In the genomic region with DNA sequence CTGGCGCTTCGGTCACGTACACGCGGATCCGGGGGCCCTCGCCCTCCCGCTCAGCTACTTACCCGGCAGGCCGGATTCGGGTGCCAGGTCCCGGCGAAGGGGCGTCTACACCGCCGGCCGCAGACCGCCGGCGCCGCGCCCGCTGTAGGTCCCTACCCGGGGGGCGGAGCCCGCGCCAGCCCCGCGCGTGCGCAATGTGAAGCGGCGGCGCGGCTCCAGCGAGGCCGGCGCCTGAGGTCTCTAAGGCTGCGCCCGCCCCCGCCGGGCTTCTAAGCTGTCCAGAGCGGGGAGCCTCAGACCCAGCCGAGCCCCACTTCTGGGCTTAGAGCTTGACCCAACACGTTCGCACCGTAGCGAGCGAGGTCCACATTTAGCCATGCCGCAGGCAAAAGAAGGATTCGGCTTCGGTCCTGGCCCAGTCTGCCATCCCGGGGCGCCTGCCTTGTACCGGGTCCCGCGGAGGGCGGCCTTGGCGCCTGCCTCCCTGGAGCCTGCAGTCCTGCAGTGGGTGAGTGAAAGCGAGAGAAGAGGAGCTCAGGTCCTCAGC, we compare ENCODE assay signal across 8 cellular contexts. TPM values are rescaled to one million over a fixed set of nuclear protein-coding genes. Genes with fewer than 3 reads are reported as not detected.
A peak's percentile ranks its signal among the peaks of the same experiment; 100 is the strongest.
DNase-seq lines count a peak whose midpoint lies in the region; ATAC-seq and TF ChIP-seq lines count a peak whose summit lies in the region.

A gene with protein sequence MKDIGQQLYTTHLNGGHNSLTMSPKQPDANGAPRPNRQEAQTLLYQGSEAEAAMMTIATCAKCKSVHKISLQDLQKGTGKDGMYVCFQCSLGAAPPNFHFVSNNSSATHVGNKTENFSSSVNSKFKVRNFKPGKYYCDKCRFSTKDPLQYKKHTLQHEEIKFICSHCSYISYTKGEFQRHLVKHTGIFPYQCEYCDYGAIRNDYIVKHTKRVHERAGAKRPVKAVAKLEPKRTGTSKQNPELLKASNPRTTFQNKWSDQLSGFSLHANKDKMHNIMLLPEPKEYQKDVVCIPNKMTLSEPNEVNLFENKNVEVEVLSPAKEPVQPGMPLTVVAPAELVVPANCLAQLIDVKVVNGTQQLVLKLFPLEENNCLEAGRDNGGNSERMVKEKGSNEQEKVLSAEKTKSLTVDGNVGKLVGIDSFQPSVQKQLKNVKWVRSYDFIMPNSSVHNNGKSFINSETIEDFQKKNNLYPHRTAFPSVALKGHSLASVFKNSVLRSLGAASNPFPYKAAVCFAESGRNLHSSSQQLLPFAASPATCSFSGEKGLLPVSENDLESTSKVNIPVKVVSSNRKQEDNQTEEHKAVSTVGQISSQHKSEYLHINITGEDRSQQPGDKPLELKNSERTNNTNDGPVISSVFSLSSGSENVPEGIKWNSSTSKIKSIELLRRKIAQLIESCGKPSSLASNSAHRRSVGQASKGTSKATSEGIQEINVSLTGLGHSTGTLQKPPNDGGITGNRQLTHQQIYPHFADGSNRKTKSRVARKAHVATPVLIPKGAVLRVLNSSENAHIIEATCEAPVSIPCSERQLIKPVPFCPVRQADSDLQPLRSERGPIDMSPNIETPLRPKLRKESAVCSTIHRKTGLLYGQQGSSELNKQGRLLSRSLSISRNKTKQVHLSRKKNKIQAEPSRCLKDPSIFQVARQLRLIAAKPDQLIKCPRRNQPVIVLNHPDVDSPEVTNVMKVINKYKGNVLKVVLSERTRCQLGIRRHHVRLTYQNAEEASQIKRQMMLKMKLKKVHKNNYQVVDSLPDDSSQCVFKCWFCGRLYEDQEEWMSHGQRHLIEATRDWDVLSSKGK (minus strand): TSS at position 172 of the 547 bp plus-strand sequence. CDS start 11,098 bp downstream, outside the sequence.

- CTCF ChIA-PET in WTC11 (lab: Charles Lee): interaction anchor here (0.6 to 3.9 kb wide), 7 partner anchors 24 to 1457 kb away, joined by 3 to 15 read pairs (median 6); no protein-coding TSS in a partner anchor

- peaks cover 36% of the 10 kb centered on the region for H3K4me1 Mint-ChIP-seq in WTC11

- no peak within 1 kb of the TSS for H3K27ac Mint-ChIP-seq in WTC11

- POLR2A ChIA-PET in WTC11 (lab: Charles Lee): interaction anchor here (0.6 kb wide), 1 partner anchor 52 kb away, joined by 3 read pairs; no protein-coding TSS in a partner anchor

- TF ChIP-seq CTCF in WTC11 (IDR thresholded peaks at IDR 0.05) (no peak), cardiac fibroblast (IDR thresholded peaks at IDR 0.05; ENCODE audit: low read depth, low read length) (no peak)

- in situ Hi-C loops in G401 (cut with HindIII; ENCODE audit: low sequenced_read_pairs): no loop called here

- H3K4me3 ChIP-seq in cardiac fibroblast (replicated peaks in 1 of 2; ENCODE audit: low read depth in 2 of 2, low read length in 2 of 2): peak within 1 kb of the TSS; percentile 52 to 63

- H3K36me3 Mint-ChIP-seq in WTC11: peaks cover 25% of the 10 kb centered on the region

- no peaks in the 10 kb centered on the region for H3K9me3 Mint-ChIP-seq in WTC11

- peak within 1 kb of the TSS; percentile 85 for H3K4me3 Mint-ChIP-seq in WTC11

- ATAC-seq in GM21723 (IDR thresholded peaks at IDR 0.05; ENCODE audit: unreplicated experiment) (peak; percentile 84), WTC11 (peak; percentile 68)

- H3K27me3 Mint-ChIP-seq in WTC11 (ENCODE audit: low read depth): peaks cover 76% of the 10 kb centered on the region

- DNase-seq in G401 (ENCODE audit: low spot score): peak; percentile 65
- DNase-seq in Kasumi-1 (lab: John Stamatoyannopoulos, UW): peak; percentile 28 to 41
- peak; percentile 74 for DNase-seq in WTC11 (ENCODE audit: low spot score)
- peak; percentile 60 to 75 for DNase-seq in cardiac fibroblast (ENCODE audit: low read depth in 2 of 2)
- DNase-seq in iris pigment epithelial cell (ENCODE audit: low read depth): peak; percentile 61
- DNase-seq in stimulated activated CD4-positive, alpha-beta T cell treated with anti-CD3 and anti-CD28 coated beads, Interleukin-12 subunit alpha, Interleukin-12 subunit beta, amount 100 ng/mL, for 48 hours (ENCODE audit: low read depth in 2 of 3, low spot score in 1 of 3): peak in 2 of 3 donors; percentile 44 to 68
- no peak for DNase-seq in NK-92 treated with Interleukin-12 subunit alpha and Interleukin-12 subunit beta, amount 100 ng/mL, for 24 hours (lab: John Stamatoyannopoulos, UW)

TF ChIP-seq in WTC11, 78 proteins besides CTCF, POLR2A, EP300 and RAD21:
- TF ChIP-seq, protein P1, sequence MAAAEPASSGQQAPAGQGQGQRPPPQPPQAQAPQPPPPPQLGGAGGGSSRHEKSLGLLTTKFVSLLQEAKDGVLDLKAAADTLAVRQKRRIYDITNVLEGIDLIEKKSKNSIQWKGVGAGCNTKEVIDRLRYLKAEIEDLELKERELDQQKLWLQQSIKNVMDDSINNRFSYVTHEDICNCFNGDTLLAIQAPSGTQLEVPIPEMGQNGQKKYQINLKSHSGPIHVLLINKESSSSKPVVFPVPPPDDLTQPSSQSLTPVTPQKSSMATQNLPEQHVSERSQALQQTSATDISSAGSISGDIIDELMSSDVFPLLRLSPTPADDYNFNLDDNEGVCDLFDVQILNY (CRISPR knock-in tag; IDR thresholded peaks at IDR 0.05): no peak
- 0 out of 2 replicates have a peak, but pooled peaks have one; percentile 10 for TF ChIP-seq CREM (CRISPR knock-in tag; IDR thresholded peaks at IDR 0.05)

RNA-seq across cellular contexts. Expression of the gene that starts here (rescaled TPM):
- 13.0 and 33.1 TPM in 2 replicates for total RNA-seq in G401 (2014; rRNA removed; shearing (Covaris generic))
- total RNA-seq in WTC11 (2021): 14.8 to 18.4 TPM (median 16.7 TPM) in 3 replicates
